Comparison of ENCODE assay signal across 15 cellular contexts in the genomic region with DNA sequence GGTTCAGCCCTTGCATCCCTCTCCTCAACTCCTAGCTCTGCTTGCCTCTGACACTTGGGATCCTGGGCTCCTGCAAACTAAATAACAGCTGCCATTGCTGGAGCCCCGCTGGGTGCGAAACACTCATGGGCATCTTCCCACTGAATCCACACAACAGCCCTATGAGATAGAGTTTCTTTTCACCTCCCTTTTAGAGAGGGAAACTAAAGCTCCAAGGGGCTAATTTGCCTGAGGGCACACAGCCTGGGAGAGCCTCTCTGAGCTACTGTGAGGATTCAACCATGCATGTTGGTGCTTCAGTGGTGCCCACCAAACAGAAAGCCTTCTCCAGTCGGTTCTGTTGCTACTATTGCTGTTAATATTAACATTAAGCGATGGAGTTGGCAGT.
"Had no signal": no experiment of that assay in that cellular context is flagged by ENCODE, and none has a peak within 500 bp of the region (broad histone marks: within the 10 kb centered on the region; RNA-seq: fewer than 3 reads in every experiment).

No MANE protein-coding gene starts in this region.

- H3K4me3 ChIP-seq: body of pancreas, dorsolateral prefrontal cortex, mucosa of descending colon, pancreas, sigmoid colon had no signal

- H3K27me3 ChIP-seq: body of pancreas, dorsolateral prefrontal cortex, pancreas, sigmoid colon had no signal

- H3K36me3 ChIP-seq: neutrophil, pancreas had no signal

- H3K27me3 Mint-ChIP-seq: activated naive CD8-positive, alpha-beta T cell treated with anti-CD3 and anti-CD28 coated beads, Interleukin-2, amount 10 ng/mL, durations not matched to agents 7 days and 5 days; naive thymus-derived CD4-positive, alpha-beta T cell; stimulated activated memory B cell treated with anti-CD40 and anti-IgM and Interleukin-4, amounts not matched to agents 10 μg/mL and 1 μg/mL and 100 μg/mL, for 72 hours had no signal

- FAIRE-seq: colon, pancreas had no signal

- H3K4me3 Mint-ChIP-seq: activated naive CD8-positive, alpha-beta T cell treated with anti-CD3 and anti-CD28 coated beads, Interleukin-2, amount 10 ng/mL, durations not matched to agents 7 days and 5 days; activated T-helper 1 cell treated with anti-CD3 and anti-CD28 coated beads, Interleukin-12 subunit alpha, Interleukin-12 subunit beta, Interleukin-2, Interleukin-4 antibody, amounts not matched to agents 30 ng/mL and 10 ng/mL and 1 ng/mL, durations not matched to agents 14 hours and 24 hours and 36 hours; naive thymus-derived CD4-positive, alpha-beta T cell; stimulated activated memory B cell treated with anti-CD40 and anti-IgM and Interleukin-4, amounts not matched to agents 10 μg/mL and 1 μg/mL and 100 μg/mL, for 72 hours had no signal

- H3K9me3 ChIP-seq: body of pancreas, mucosa of descending colon, neutrophil, pancreas, sigmoid colon had no signal

- H3K27ac Mint-ChIP-seq: activated naive CD8-positive, alpha-beta T cell treated with anti-CD3 and anti-CD28 coated beads, Interleukin-2, amount 10 ng/mL, durations not matched to agents 7 days and 5 days; activated T-helper 1 cell treated with anti-CD3 and anti-CD28 coated beads, Interleukin-12 subunit alpha, Interleukin-12 subunit beta, Interleukin-2, Interleukin-4 antibody, amounts not matched to agents 30 ng/mL and 10 ng/mL and 1 ng/mL, durations not matched to agents 14 hours and 24 hours and 36 hours; stimulated activated memory B cell treated with anti-CD40 and anti-IgM and Interleukin-4, amounts not matched to agents 10 μg/mL and 1 μg/mL and 100 μg/mL, for 72 hours had no signal

- DNase-seq: activated CD4-positive, alpha-beta T cell treated with anti-CD3 and anti-CD28 coated beads, Interleukin-2, amount 50 U/mL, for 48 hours; activated naive CD8-positive, alpha-beta T cell treated with anti-CD3 and anti-CD28 coated beads, Interleukin-2, amount 10 ng/mL, durations not matched to agents 7 days and 5 days; amygdala; body of pancreas; mesenchymal stem cell; naive thymus-derived CD4-positive, alpha-beta T cell; sigmoid colon; stimulated activated CD4-positive, alpha-beta T cell treated with anti-CD3 and anti-CD28 coated beads, Interleukin-4, amount 100 ng/mL, for 4 hours had no signal

- H3K27ac ChIP-seq: body of pancreas, dorsolateral prefrontal cortex, neutrophil, pancreas, sigmoid colon had no signal

- ATAC-seq: body of pancreas; mucosa of descending colon; naive thymus-derived CD4-positive, alpha-beta T cell; pancreas; stimulated activated memory B cell treated with anti-CD40 and anti-IgM and Interleukin-4, amounts not matched to agents 10 μg/mL and 1 μg/mL and 100 μg/mL, for 72 hours had no signal

- H3K9me3 Mint-ChIP-seq: activated naive CD8-positive, alpha-beta T cell treated with anti-CD3 and anti-CD28 coated beads, Interleukin-2, amount 10 ng/mL, durations not matched to agents 7 days and 5 days; activated T-helper 1 cell treated with anti-CD3 and anti-CD28 coated beads, Interleukin-12 subunit alpha, Interleukin-12 subunit beta, Interleukin-2, Interleukin-4 antibody, amounts not matched to agents 30 ng/mL and 10 ng/mL and 1 ng/mL, durations not matched to agents 14 hours and 24 hours and 36 hours; naive thymus-derived CD4-positive, alpha-beta T cell; stimulated activated memory B cell treated with anti-CD40 and anti-IgM and Interleukin-4, amounts not matched to agents 10 μg/mL and 1 μg/mL and 100 μg/mL, for 72 hours had no signal
